ENCODE assay signal across 12 cellular contexts in genomic region chr3:110568246-110568645, GRCh38.
DNase-seq lines count a peak whose midpoint lies in the region; ATAC-seq and TF ChIP-seq lines count a peak whose summit lies in the region.
"Had no signal": no experiment of that assay in that cellular context is flagged by ENCODE, and none has a peak within 500 bp of the region (broad histone marks: within the 10 kb centered on the region; RNA-seq: fewer than 3 reads in every experiment).

No MANE protein-coding gene starts in this region.

- no peak for TF ChIP-seq EP300 in transverse colon (IDR thresholded peaks at IDR 0.05; ENCODE audit: low read depth)

- no peaks in the 10 kb centered on the region for H3K9me2 ChIP-seq in Loucy (replicated peaks; ENCODE audit: low read depth, low read length)

- peak overlapping the region; percentile 32; the same call in 1 of the 2 replicates for H2AFZ ChIP-seq in Loucy (ENCODE audit: low read length)

- no peaks in the 10 kb centered on the region for H4K20me1 ChIP-seq in Loucy (ENCODE audit: insufficient read depth, low read length, poor library complexity, severe bottlenecking)

- no peaks in the 10 kb centered on the region for H3F3A ChIP-seq in Loucy (ENCODE audit: low read depth)

- no peaks in the 10 kb centered on the region for H3K79me2 ChIP-seq in Loucy (ENCODE audit: insufficient read depth, low read length)

- no peak for TF ChIP-seq POLR2A in transverse colon (IDR thresholded peaks at IDR 0.05)
- TF ChIP-seq POLR2A in adrenal gland (IDR thresholded peaks at IDR 0.05) = no peak

- TF ChIP-seq CTCF in AG10803 (conservative IDR thresholded peaks at IDR 0.05; ENCODE audit: low read length) (no peak), Loucy (conservative IDR thresholded peaks at IDR 0.05; ENCODE audit: low read length) (no peak), fibroblast of the aortic adventitia (IDR thresholded peaks at IDR 0.05; ENCODE audit: insufficient read depth, low read length) (no peak), transverse colon (IDR thresholded peaks at IDR 0.05) (no peak), adrenal gland (IDR thresholded peaks at IDR 0.05) (no peak)

- peak; percentile 55 for ATAC-seq in GM21723 (IDR thresholded peaks at IDR 0.05; ENCODE audit: unreplicated experiment)

- no peaks in the 10 kb centered on the region for H3K27me3 ChIP-seq in Loucy (ENCODE audit: insufficient read depth, low read length, poor library complexity, severe bottlenecking)
- H3K27me3 ChIP-seq in transverse colon = no peaks in the 10 kb centered on the region
- H3K27me3 ChIP-seq in adrenal gland = no peaks in the 10 kb centered on the region

- no peaks in the 10 kb centered on the region for H3K36me3 ChIP-seq in Loucy (ENCODE audit: insufficient read depth, low read length)
- no peaks in the 10 kb centered on the region for H3K36me3 ChIP-seq in transverse colon
- no peaks in the 10 kb centered on the region for H3K36me3 ChIP-seq in adrenal gland (replicated peaks in 1 of 2)

- no peak overlapping the region for H3K4me2 ChIP-seq in Loucy (ENCODE audit: low read depth, low read length, poor library complexity, severe bottlenecking)

- intact Hi-C loops in transverse colon (cut with DNase I; ENCODE audit: low total_unique reads) = no loop called here
- intact Hi-C loops in adrenal gland (cut with DNase I) = no loop called here

- no peak overlapping the region for H3K27ac ChIP-seq in transverse colon
- H3K27ac ChIP-seq in adrenal gland = no peak overlapping the region
- H3K27ac ChIP-seq: VCaP had no signal

- H3K4me3 ChIP-seq in AG10803 (ENCODE audit: low read length) = no peak overlapping the region
- no peak overlapping the region for H3K4me3 ChIP-seq in Loucy (ENCODE audit: low read length, poor library complexity, severe bottlenecking)
- no peak overlapping the region for H3K4me3 ChIP-seq in fibroblast of the aortic adventitia (ENCODE audit: low read depth, low read length)
- no peak overlapping the region for H3K4me3 ChIP-seq in transverse colon
- no peak overlapping the region for H3K4me3 ChIP-seq in adrenal gland

- peak; percentile 85 for DNase-seq in AG10803 (ENCODE audit: low read depth)
- peak; percentile 84 for DNase-seq in fibroblast of the aortic adventitia (ENCODE audit: low read depth)
- DNase-seq in transverse colon = no peak
- DNase-seq in NCI-H2107 (lab: John Stamatoyannopoulos, UW) = no peak
- no peak for DNase-seq in D341Med (ENCODE audit: low spot score)
- DNase-seq in adrenal gland = no peak
- DNase-seq: H7, NCI-H446 treated with DMSO at 0.1 percent for 48 hours, small intestine had no signal

- no peaks in the 10 kb centered on the region for H3K4me1 ChIP-seq in Loucy (ENCODE audit: insufficient read depth, low read length, poor library complexity, severe bottlenecking)
- peaks cover 0 to 4% (median 0%) of the 10 kb centered on the region in 4 donors for H3K4me1 ChIP-seq in transverse colon
- no peaks in the 10 kb centered on the region for H3K4me1 ChIP-seq in adrenal gland (replicated peaks in 1 of 2)

- WGBS in transverse colon (ENCODE audit: low coverage in 1 of 2), 2 donors = 28 to 30% methylated on average over 2 of the region's 2 CpGs
- 27 to 44% (median 34%) methylated on average over 2 of the region's 2 CpGs for WGBS in adrenal gland, 4 donors

- in situ Hi-C loops in transverse colon (cut with MboI; ENCODE audit: low pct_ligation_motif_present in 1 of 4, low pct_unique_long_range_greater_than_20kb in 1 of 4, low sequenced_read_pairs in 3 of 4) = no loop called here

- no peak overlapping the region for H3K9ac ChIP-seq in Loucy (ENCODE audit: low read depth, low read length, poor library complexity, severe bottlenecking)

- no peaks in the 10 kb centered on the region for H3K9me3 ChIP-seq in Loucy (ENCODE audit: insufficient read depth, low read depth, low read length)
- no peaks in the 10 kb centered on the region for H3K9me3 ChIP-seq in transverse colon
- H3K9me3 ChIP-seq in adrenal gland (replicated peaks in 1 of 3) = no peaks in the 10 kb centered on the region

Comparison
In these comparisons a context has a peak if more than half of its experiments do, and no peak if none do; other contexts are left out.
1. DNase-seq: peak in AG10803 (single experiment) and fibroblast of the aortic adventitia (single experiment); none in transverse colon (single experiment), NCI-H2107 (single experiment), D341Med (single experiment) and adrenal gland (0 of 7).